In the genomic region with DNA sequence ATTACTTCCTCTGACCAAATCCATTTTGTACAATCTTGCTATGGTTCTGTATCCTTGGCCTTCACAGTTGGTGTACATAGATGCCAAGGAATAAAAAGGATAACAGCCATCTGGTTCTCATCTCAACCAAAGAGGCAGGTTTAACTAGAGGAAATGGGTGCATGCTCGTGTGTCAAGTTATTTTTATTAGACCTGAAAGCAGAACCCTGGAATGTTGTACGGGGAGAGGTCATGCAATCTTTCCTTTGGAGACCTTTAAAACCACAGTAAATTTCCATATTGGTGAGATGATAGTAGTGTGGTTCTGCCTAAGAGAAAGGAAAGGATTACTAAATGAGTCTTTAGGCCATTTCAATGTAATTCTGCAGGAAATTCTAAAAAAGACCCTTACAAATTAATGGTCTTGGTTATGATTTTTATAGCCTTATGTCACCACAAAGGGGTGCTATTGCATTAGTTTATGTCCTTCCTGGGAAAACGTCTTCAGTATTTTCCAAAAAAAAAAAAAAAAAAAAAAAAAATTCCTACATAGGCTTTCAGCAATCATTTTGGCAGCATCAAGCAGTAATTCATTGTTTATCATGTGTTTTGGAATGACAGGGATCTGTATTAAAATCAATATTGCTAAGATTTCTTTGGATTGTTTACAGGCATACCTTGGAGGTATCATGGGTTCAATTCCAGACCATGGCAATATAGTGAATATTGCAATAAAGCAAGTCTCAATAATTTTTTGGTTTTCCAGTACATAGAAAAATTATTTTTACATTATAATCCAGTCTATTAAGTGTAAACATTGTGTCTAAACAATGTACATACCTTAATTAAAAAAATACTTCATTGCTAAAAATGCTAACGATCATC, we compare ENCODE assay signal across 9 cellular contexts.
DNase-seq lines count a peak whose midpoint lies in the region; ATAC-seq, FAIRE-seq and TF ChIP-seq lines count a peak whose summit lies in the region.
"Had no signal": no experiment of that assay in that cellular context is flagged by ENCODE, and none has a peak within 500 bp of the region (broad histone marks: within the 10 kb centered on the region; RNA-seq: fewer than 3 reads in every experiment).

No MANE protein-coding gene starts in this region.

- H3K9me3 ChIP-seq in mesenchymal stem cell (ENCODE audit: control insufficient read depth, low read length): no peaks in the 10 kb centered on the region

- H3K18ac ChIP-seq in mesenchymal stem cell (ENCODE audit: low read depth in 1 of 2, low read length in 2 of 2): no peak overlapping the region

- in situ Hi-C loops in brain microvascular endothelial cell (cut with HindIII; ENCODE audit: low pct_ligation_motif_present, low sequenced_read_pairs): no loop called here

- H3K4me1 Mint-ChIP-seq in activated T-cell treated with anti-CD3 and anti-CD28 coated beads, Interleukin-2, amount 50 U/mL, for 4 hours (ENCODE audit: low read depth): no peaks in the 10 kb centered on the region

- no peak overlapping the region for H2AFZ ChIP-seq in mesenchymal stem cell (ENCODE audit: low read depth, low read length)

- no peaks in the 10 kb centered on the region for H3K27me3 ChIP-seq in brain microvascular endothelial cell (replicated peaks)
- no peaks in the 10 kb centered on the region for H3K27me3 ChIP-seq in mesenchymal stem cell (ENCODE audit: control insufficient read depth in 1 of 2, insufficient read depth in 1 of 2, low read length in 2 of 2)

- DNase-seq in LNCaP clone FGC (ENCODE audit: low read depth): peak; percentile 32
- DNase-seq in brain microvascular endothelial cell: peak; percentile 2
- DNase-seq in mesenchymal stem cell: peak; percentile 66
- DNase-seq in GM10248 (ENCODE audit: extremely low spot score): no peak
- DNase-seq in activated T-cell treated with anti-CD3 and anti-CD28 coated beads, Interleukin-2, amount 50 U/mL, for 4 hours: no peak
- no peak for DNase-seq in GM12891 (ENCODE audit: insufficient read length, low spot score)
- DNase-seq: right cardiac atrium had no signal

- no peaks in the 10 kb centered on the region for H3K36me3 ChIP-seq in brain microvascular endothelial cell (replicated peaks)
- no peaks in the 10 kb centered on the region for H3K36me3 ChIP-seq in mesenchymal stem cell (ENCODE audit: control insufficient read depth in 1 of 2, insufficient read depth in 2 of 2, low read depth in 1 of 2, low read length in 2 of 2)

- no peak overlapping the region for H3K14ac ChIP-seq in mesenchymal stem cell (ENCODE audit: low read length in 2 of 2)

- H2AK5ac ChIP-seq in mesenchymal stem cell (ENCODE audit: low read length, severe bottlenecking): no peak overlapping the region

- CTCF ChIA-PET in GM10248 (lab: Yijun Ruan, JAX): interaction anchor here (0.8 to 1.2 kb wide), 3 partner anchors 10 to 1130 kb away, joined by 3 read pairs; no protein-coding TSS in a partner anchor

- H3K9ac ChIP-seq in mesenchymal stem cell (ENCODE audit: low read length): peak overlapping the region; percentile 42

- FAIRE-seq in GM12891 (lab: Jason Lieb, UNC): no peak

- ATAC-seq in activated T-cell treated with anti-CD3 and anti-CD28 coated beads, Interleukin-2, amount 50 U/mL, for 4 hours: no peak
- no peak for ATAC-seq in HG03460 (IDR thresholded peaks at IDR 0.05; ENCODE audit: unreplicated experiment)
- ATAC-seq: right cardiac atrium had no signal

- H2BK15ac ChIP-seq in mesenchymal stem cell (ENCODE audit: low read depth, poor library complexity, severe bottlenecking): no peak overlapping the region

- no peak overlapping the region for H2BK5ac ChIP-seq in mesenchymal stem cell (ENCODE audit: low read depth, low read length, poor library complexity, severe bottlenecking)

- no peak overlapping the region for H2BK120ac ChIP-seq in mesenchymal stem cell (ENCODE audit: low read depth, low read length)

- 8% methylated on average over 2 of the region's 4 CpGs for WGBS in mesenchymal stem cell

- TF ChIP-seq POLR2A in GM12891 (IDR thresholded peaks at IDR 0.05; ENCODE audit: low read depth, low read length): no peak

- H3K27ac ChIP-seq in C4-2B: no peak overlapping the region
- no peak overlapping the region for H3K27ac ChIP-seq in brain microvascular endothelial cell
- no peak overlapping the region for H3K27ac ChIP-seq in mesenchymal stem cell (ENCODE audit: low read length, poor library complexity, severe bottlenecking)

- H2BK12ac ChIP-seq in mesenchymal stem cell (ENCODE audit: low read length in 2 of 2): no peak overlapping the region

- H3K23ac ChIP-seq in mesenchymal stem cell (ENCODE audit: low read length in 2 of 2): no peak overlapping the region

- no peak overlapping the region for H3K4me2 ChIP-seq in mesenchymal stem cell (ENCODE audit: low read length, poor library complexity, severe bottlenecking)

- H3K4me1 ChIP-seq in mesenchymal stem cell (ENCODE audit: control insufficient read depth, insufficient read depth, low read depth, low read length): no peaks in the 10 kb centered on the region

- H3K4me3 Mint-ChIP-seq in activated T-cell treated with anti-CD3 and anti-CD28 coated beads, Interleukin-2, amount 50 U/mL, for 4 hours: no peak overlapping the region

- POLR2A ChIA-PET in GM10248 (lab: Yijun Ruan, JAX): no interaction called here

- H3K4ac ChIP-seq in mesenchymal stem cell (ENCODE audit: low read depth in 1 of 2, low read length in 2 of 2): no peak overlapping the region

- TF ChIP-seq CTCF in C4-2B (conservative IDR thresholded peaks at IDR 0.05): peak; percentile 60
- TF ChIP-seq CTCF in LNCaP clone FGC (IDR thresholded peaks at IDR 0.05; ENCODE audit: control insufficient read depth, extremely low read depth, insufficient read depth): peak; percentile 36
- no peak for TF ChIP-seq CTCF in brain microvascular endothelial cell (IDR thresholded peaks at IDR 0.05; ENCODE audit: low read depth, low read length, missing control alignments)
- TF ChIP-seq CTCF in GM10248 (IDR thresholded peaks at IDR 0.05; ENCODE audit: control extremely low read depth, extremely low read depth, low read depth, missing control alignments): no peak

- H3K27me3 Mint-ChIP-seq in activated T-cell treated with anti-CD3 and anti-CD28 coated beads, Interleukin-2, amount 50 U/mL, for 4 hours (ENCODE audit: low read depth): peaks cover 4% of the 10 kb centered on the region

- no peaks in the 10 kb centered on the region for H3K9me3 Mint-ChIP-seq in activated T-cell treated with anti-CD3 and anti-CD28 coated beads, Interleukin-2, amount 50 U/mL, for 4 hours

- no peak overlapping the region for H4K8ac ChIP-seq in mesenchymal stem cell (ENCODE audit: low read length)

- no peak overlapping the region for H3K4me3 ChIP-seq in LNCaP clone FGC (ENCODE audit: low read depth, low read length)
- no peak overlapping the region for H3K4me3 ChIP-seq in brain microvascular endothelial cell (ENCODE audit: low read depth, low read length)
- H3K4me3 ChIP-seq in mesenchymal stem cell (ENCODE audit: insufficient read depth in 1 of 2, low read depth in 1 of 2, low read length in 2 of 2): no peak overlapping the region

- no peak overlapping the region for H4K91ac ChIP-seq in mesenchymal stem cell (ENCODE audit: low read length)

- no peaks in the 10 kb centered on the region for H3K36me3 Mint-ChIP-seq in activated T-cell treated with anti-CD3 and anti-CD28 coated beads, Interleukin-2, amount 50 U/mL, for 4 hours (ENCODE audit: insufficient read depth)

- no peaks in the 10 kb centered on the region for H3K79me1 ChIP-seq in mesenchymal stem cell (replicated peaks; ENCODE audit: low read length, poor library complexity, severe bottlenecking)

TF ChIP-seq in GM12891, 5 proteins besides CTCF, POLR2A, EP300 and RAD21:
- TF ChIP-seq POU2F2 (IDR thresholded peaks at IDR 0.05; ENCODE audit: low read depth, low read length) (no peak), TAF1 (IDR thresholded peaks at IDR 0.05; ENCODE audit: low read depth, low read length) (no peak), POLR2AphosphoS5 (IDR thresholded peaks at IDR 0.05; ENCODE audit: low read depth, low read length) (no peak), SPI1 (IDR thresholded peaks at IDR 0.05; ENCODE audit: low read depth, low read length) (no peak)

Comparison
In these comparisons a context has a peak if more than half of its experiments do, and no peak if none do; other contexts are left out.
1. CTCF ChIP-seq: peak in C4-2B (single experiment) and LNCaP clone FGC (single experiment); none in brain microvascular endothelial cell (single experiment) and GM10248 (single experiment).
2. DNase-seq: peak in LNCaP clone FGC (single experiment), brain microvascular endothelial cell (single experiment) and mesenchymal stem cell (single experiment); none in GM10248 (single experiment), activated T-cell treated with anti-CD3 and anti-CD28 coated beads, Interleukin-2, amount 50 U/mL, for 4 hours (single experiment) and GM12891 (single experiment).